In genomic region chr14:61654026-61654425, GRCh38 we compare ENCODE assay signal across 15 cellular contexts. TPM values are rescaled to one million over a fixed set of nuclear protein-coding genes. Genes with fewer than 3 reads are reported as not detected.
DNase-seq lines count a peak whose midpoint lies in the region; ATAC-seq, FAIRE-seq and TF ChIP-seq lines count a peak whose summit lies in the region.
"Had no signal": no experiment of that assay in that cellular context is flagged by ENCODE, and none has a peak within 500 bp of the region (broad histone marks: within the 10 kb centered on the region; RNA-seq: fewer than 3 reads in every experiment).

No MANE protein-coding gene starts in this region.

- no peaks in the 10 kb centered on the region for H4K20me1 ChIP-seq in endothelial cell of umbilical vein (replicated peaks; ENCODE audit: control insufficient read depth, extremely low read depth, insufficient read depth, low read length)

- dilution Hi-C loops in endothelial cell of umbilical vein (cut with MboI; ENCODE audit: extremely low pct_ligation_motif_present, low sequenced_read_pairs) = no loop called here

- peaks cover 20% of the 10 kb centered on the region for H3K4me1 Mint-ChIP-seq in T-helper 17 cell

- no peaks in the 10 kb centered on the region for H3K36me3 ChIP-seq in endothelial cell of umbilical vein (ENCODE audit: control insufficient read depth in 2 of 2, extremely low read depth in 1 of 2, insufficient read depth in 2 of 2, low read length in 2 of 2)
- H3K36me3 ChIP-seq in BE2C = no peaks in the 10 kb centered on the region

- no peak overlapping the region for H3K4me3 Mint-ChIP-seq in T-helper 17 cell

- POLR2A ChIA-PET in endothelial cell of umbilical vein (lab: Charles Lee) = no interaction called here

- TF ChIP-seq CTCF in endothelial cell of umbilical vein (IDR thresholded peaks at IDR 0.05; ENCODE audit: extremely low read depth in 1 of 2, insufficient read depth in 1 of 2, low read depth in 1 of 2, low read length in 2 of 2) (no peak), BE2C (IDR thresholded peaks at IDR 0.05; ENCODE audit: low read depth, low read length) (no peak)

- no peak for TF ChIP-seq POLR2A in H54 (IDR thresholded peaks at IDR 0.05; ENCODE audit: low read depth, low read length)
- no peak for TF ChIP-seq POLR2A in endothelial cell of umbilical vein (IDR thresholded peaks at IDR 0.05; ENCODE audit: low read depth, low read length)

- H3K27me3 ChIP-seq in endothelial cell of umbilical vein (ENCODE audit: control insufficient read depth in 2 of 2, insufficient read depth in 2 of 2, low read length in 2 of 2) (no peaks in the 10 kb centered on the region), BE2C (no peaks in the 10 kb centered on the region)

- no peaks in the 10 kb centered on the region for H3K9me3 ChIP-seq in T-helper 17 cell (ENCODE audit: control insufficient read depth, low read length, poor library complexity, severe bottlenecking)
- no peaks in the 10 kb centered on the region for H3K9me3 ChIP-seq in endothelial cell of umbilical vein (replicated peaks; ENCODE audit: control insufficient read depth, insufficient read depth, low read length)
- H3K9me3 ChIP-seq in BE2C = peaks cover 3% of the 10 kb centered on the region; the same call in 1 of the 2 replicates

- intact Hi-C loops in endothelial cell of umbilical vein (cut with micrococcal nuclease) = no loop called here

- H2AFZ ChIP-seq in endothelial cell of umbilical vein (ENCODE audit: low read depth, low read length) = no peak overlapping the region

- H3K4me3 ChIP-seq in endothelial cell of umbilical vein (replicated peaks in 1 of 3; ENCODE audit: insufficient read depth in 1 of 3, low read depth in 1 of 3, low read length in 3 of 3) (no peak overlapping the region), BE2C (ENCODE audit: low read depth, low read length) (no peak overlapping the region)
- H3K4me3 ChIP-seq: SK-N-MC had no signal

- peak; percentile 14 for DNase-seq in CD1c-positive myeloid dendritic cell (ENCODE audit: extremely low spot score)
- DNase-seq in H54 (ENCODE audit: insufficient read length, low spot score) = no peak
- no peak for DNase-seq in T-helper 17 cell
- no peak for DNase-seq in endothelial cell of umbilical vein (ENCODE audit: low read depth, low spot score)
- DNase-seq in NCI-H2107 (lab: John Stamatoyannopoulos, UW) = no peak
- DNase-seq in BE2C = no peak
- no peak for DNase-seq in HT-29 (ENCODE audit: low spot score)
- DNase-seq: NCI-H1048, NCI-H146, NCI-H2081 treated with DMSO at 0.1 percent for 48 hours, NCI-H2227 treated with DMSO at 0.1 percent for 48 hours, T-helper 1 cell had no signal

- no peaks in the 10 kb centered on the region for H3K36me3 Mint-ChIP-seq in T-helper 17 cell (ENCODE audit: low read depth)

- peak overlapping the region; percentile 79 for H3K27ac Mint-ChIP-seq in T-helper 17 cell

- no peak for ATAC-seq in T-helper 17 cell
- no peak for ATAC-seq in HG02970 (IDR thresholded peaks at IDR 0.05; ENCODE audit: low FRiP score, unreplicated experiment)

- H3K4me1 ChIP-seq in endothelial cell of umbilical vein (ENCODE audit: control insufficient read depth, extremely low read depth, insufficient read depth, low read length) = peaks cover 19% of the 10 kb centered on the region
- H3K4me1 ChIP-seq in BE2C = peaks cover 18% of the 10 kb centered on the region

- CTCF ChIA-PET in endothelial cell of umbilical vein (lab: Charles Lee) = interaction anchor here (0.7 to 1.8 kb wide), 7 partner anchors 44 to 329 kb away, joined by 3 to 8 read pairs (median 3); no protein-coding TSS in a partner anchor

- H3K4me2 ChIP-seq in endothelial cell of umbilical vein (ENCODE audit: insufficient read depth, low read length) = peak overlapping the region; percentile 69

- BruUV-seq in endothelial cell of umbilical vein (replicated peaks; lab: Mats Ljungman, UMichigan) = no TSS peak

- H3K9me1 ChIP-seq in endothelial cell of umbilical vein (replicated peaks; ENCODE audit: control insufficient read depth, extremely low read depth, insufficient read depth, low read length) = no peaks in the 10 kb centered on the region

- FAIRE-seq in H54 (lab: Jason Lieb, UNC) = peak; percentile 23
- no peak for FAIRE-seq in endothelial cell of umbilical vein (lab: Jason Lieb, UNC)
- FAIRE-seq: H1 had no signal

- no peak overlapping the region for H3K9ac ChIP-seq in endothelial cell of umbilical vein (replicated peaks; ENCODE audit: extremely low read depth, insufficient read depth, low read length)

- no peaks in the 10 kb centered on the region for H3K79me2 ChIP-seq in endothelial cell of umbilical vein (ENCODE audit: control insufficient read depth, insufficient read depth, low read length)

- H3K27ac ChIP-seq in endothelial cell of umbilical vein (ENCODE audit: insufficient read depth, low read depth, low read length) = peak overlapping the region; percentile 0
- H3K27ac ChIP-seq: SK-N-MC had no signal

- no peaks in the 10 kb centered on the region for H3K27me3 Mint-ChIP-seq in T-helper 17 cell

TF ChIP-seq in endothelial cell of umbilical vein, 7 proteins besides CTCF, POLR2A, EP300 and RAD21:
- TF ChIP-seq POLR2AphosphoS5 (IDR thresholded peaks at IDR 0.05; ENCODE audit: insufficient read depth, low read depth, low read length) (no peak), JUN (IDR thresholded peaks at IDR 0.05; ENCODE audit: borderline replicate concordance, insufficient read depth, insufficient read length, low read depth) (no peak), MAX (IDR thresholded peaks at IDR 0.05; ENCODE audit: insufficient read depth, insufficient read length) (no peak), EZH2 (IDR thresholded peaks at IDR 0.05; ENCODE audit: borderline replicate concordance, low read depth, low read length, severe bottlenecking) (no peak), GATA2 (IDR thresholded peaks at IDR 0.05; ENCODE audit: insufficient read depth, insufficient read length, low read depth, low read length) (no peak), FOS (IDR thresholded peaks at IDR 0.05; ENCODE audit: borderline replicate concordance, insufficient read depth, low read length) (no peak), MYC (IDR thresholded peaks at IDR 0.05; ENCODE audit: low read depth, low read length) (no peak)
TF ChIP-seq in endothelial cell of umbilical vein: peak in this region for 0.

RNA-seq across cellular contexts. Expression of gene HIF1A, which starts 41.3 kb away (rescaled TPM):
- total RNA-seq in T-helper 17 cell (100 to 1,000 TPM; 175 to 204 TPM), endothelial cell of umbilical vein (179 and 180 TPM in 2 replicates)
- polyA plus RNA-seq in endothelial cell of umbilical vein = 47.5 and 58.3 TPM in 2 replicates
- polyA plus RNA-seq in endothelial cell of umbilical vein (2011; cell fraction: cytosol; rRNA removed) = 54.8 and 55.8 TPM in 2 replicates
- 85.6 and 122 TPM in 2 replicates for polyA plus RNA-seq in endothelial cell of umbilical vein (2011; cell fraction: nucleus; rRNA removed)
- polyA plus RNA-seq in endothelial cell of umbilical vein (2012) = 80.0 and 108 TPM in 2 replicates
- 163 and 192 TPM in 2 replicates for polyA minus RNA-seq in endothelial cell of umbilical vein
- 137 TPM for polyA minus RNA-seq in endothelial cell of umbilical vein (2011; cell fraction: cytosol; rRNA and poly(A)+ RNA removed)
- polyA minus RNA-seq in endothelial cell of umbilical vein (2011; cell fraction: nucleus; rRNA and poly(A)+ RNA removed) = 189 and 207 TPM in 2 replicates
- polyA plus RNA-seq in BE2C (2012; ENCODE audit: insufficient read depth, insufficient read length, low read depth) = 96.5 TPM
- total RNA-seq in HT-29 (2014; rRNA removed; shearing (Covaris generic)) = 36.5 and 40.6 TPM in 2 replicates
